13 cellular contexts compared by ENCODE assay signal in the genomic region with DNA sequence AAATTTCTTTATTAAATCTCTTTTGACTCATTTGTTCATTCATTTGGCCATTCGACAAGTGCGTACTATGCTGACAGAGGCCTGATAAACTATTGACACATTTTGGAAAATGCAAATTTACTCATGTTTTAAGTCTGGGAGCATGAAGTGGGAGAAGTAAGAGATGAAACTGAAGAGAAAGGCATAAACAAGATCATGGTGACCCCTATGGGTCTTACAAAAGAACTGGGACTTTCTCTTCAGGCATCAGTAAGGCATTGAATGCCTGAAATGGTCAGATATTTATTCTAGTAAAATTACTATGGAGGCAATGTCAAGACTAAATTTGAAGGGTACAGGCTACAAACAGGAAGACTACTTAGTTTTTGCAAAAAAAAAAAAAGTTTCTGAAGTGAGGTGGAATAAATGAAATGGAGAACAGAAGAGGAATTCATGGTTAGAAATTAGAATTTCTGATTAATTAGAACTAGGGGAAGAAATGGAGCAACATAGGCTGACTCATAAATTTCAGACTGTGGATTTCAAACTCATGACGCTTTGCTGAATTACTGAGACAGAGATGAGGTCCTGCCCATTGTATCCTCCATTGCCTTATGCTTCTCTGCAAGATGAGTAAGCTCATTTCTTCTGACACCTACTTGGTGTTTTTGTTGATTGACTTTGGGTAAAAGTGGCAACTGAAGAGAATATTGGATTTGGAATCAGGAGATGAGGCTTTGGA. TPM values are rescaled to one million over a fixed set of nuclear protein-coding genes. Genes with fewer than 3 reads are reported as not detected.
DNase-seq lines count a peak whose midpoint lies in the region; ATAC-seq, FAIRE-seq and TF ChIP-seq lines count a peak whose summit lies in the region.
"Had no signal": no experiment of that assay in that cellular context is flagged by ENCODE, and none has a peak within 500 bp of the region (broad histone marks: within the 10 kb centered on the region; RNA-seq: fewer than 3 reads in every experiment).

No MANE protein-coding gene starts in this region.

- H3K27me3 ChIP-seq in AG04450 (ENCODE audit: control insufficient read depth, insufficient read depth, low read length) = no peaks in the 10 kb centered on the region
- no peaks in the 10 kb centered on the region for H3K27me3 ChIP-seq in keratinocyte (ENCODE audit: control insufficient read depth, extremely low read depth, insufficient read depth, low read length)

- no peaks in the 10 kb centered on the region for H3K79me2 ChIP-seq in keratinocyte (ENCODE audit: control insufficient read depth, insufficient read depth, low read length)

- dilution Hi-C loops in keratinocyte (cut with MboI; ENCODE audit: extremely low pct_ligation_motif_present, low sequenced_read_pairs) = no loop called here

- H3K4me1 ChIP-seq in HEK293 (ENCODE audit: control insufficient read depth, insufficient read depth, low read length) (no peaks in the 10 kb centered on the region), keratinocyte (ENCODE audit: control insufficient read depth, extremely low read depth, insufficient read depth, low read length) (peaks cover 3% of the 10 kb centered on the region)

- CTCF ChIA-PET in AG04450 (lab: Charles Lee) (interaction anchor here (1.7 kb wide), 2 partner anchors 98 to 103 kb away, joined by 3 to 8 read pairs; no protein-coding TSS in a partner anchor), HEK293 (lab: Yijun Ruan, JAX) (interaction anchor here (0.6 to 2.2 kb wide), 5 partner anchors 49 to 965 kb away, joined by 3 to 6 read pairs (median 4); no protein-coding TSS in a partner anchor)

- H3K9me1 ChIP-seq in keratinocyte (ENCODE audit: control insufficient read depth, extremely low read depth, insufficient read depth, low read length) = no peaks in the 10 kb centered on the region

- no peak overlapping the region for H3K4me2 ChIP-seq in keratinocyte (ENCODE audit: control insufficient read depth, extremely low read depth, insufficient read depth, low read depth, low read length)

- H2AFZ ChIP-seq in keratinocyte (ENCODE audit: control insufficient read depth, low read length) = no peak overlapping the region

- POLR2A ChIA-PET in AG04450 (lab: Yijun Ruan, JAX) = no interaction called here
- POLR2A ChIA-PET in HEK293 (lab: Yijun Ruan, JAX) = no interaction called here

- H4K20me1 ChIP-seq in keratinocyte (ENCODE audit: control insufficient read depth, extremely low read depth, insufficient read depth, low read length) = no peaks in the 10 kb centered on the region

- H3K27ac ChIP-seq in AG04450 (ENCODE audit: low read depth, low read length) = no peak overlapping the region
- no peak overlapping the region for H3K27ac ChIP-seq in HEK293 (ENCODE audit: extremely low read depth, low read depth, low read length)
- no peak overlapping the region for H3K27ac ChIP-seq in keratinocyte (ENCODE audit: control insufficient read depth, insufficient read depth, low read length)

- no peak overlapping the region for H3K9ac ChIP-seq in keratinocyte (ENCODE audit: control insufficient read depth, extremely low read depth, insufficient read depth, low read length)

- no peak overlapping the region for H3K4me3 ChIP-seq in AG04450 (ENCODE audit: low read depth, low read length)
- no peak overlapping the region for H3K4me3 ChIP-seq in HEK293 (ENCODE audit: low read depth, low read length)
- no peak overlapping the region for H3K4me3 ChIP-seq in keratinocyte (ENCODE audit: control insufficient read depth in 2 of 3, extremely low read depth in 1 of 3, insufficient read depth in 2 of 3, low read depth in 1 of 3, low read length in 3 of 3)

- TF ChIP-seq CTCF in AG04450 (IDR thresholded peaks at IDR 0.05; ENCODE audit: low read depth, low read length) (peak; percentile 29), HEK293 (tag by site-specific recombination; IDR thresholded peaks at IDR 0.05) (peak; percentile 20; the same call in 1 of the 2 replicates), keratinocyte (optimal IDR thresholded peaks at IDR 0.05 in 1 of 3, IDR thresholded peaks at IDR 0.05 in 1 of 3, conservative IDR thresholded peaks at IDR 0.05 in 1 of 3; ENCODE audit: extremely low read depth in 1 of 3, insufficient read depth in 2 of 3, low read length in 3 of 3) (no peak)

- H3K36me3 ChIP-seq in HEK293 (ENCODE audit: control insufficient read depth in 2 of 2, insufficient read depth in 1 of 2, low read length in 2 of 2) (no peaks in the 10 kb centered on the region), keratinocyte (ENCODE audit: control insufficient read depth in 2 of 2, extremely low read depth in 1 of 2, insufficient read depth in 2 of 2, low read length in 2 of 2) (no peaks in the 10 kb centered on the region)

- H3K9me3 ChIP-seq in AG04450 (ENCODE audit: control insufficient read depth, insufficient read depth, low read length) (no peaks in the 10 kb centered on the region), HEK293 (ENCODE audit: control insufficient read depth, insufficient read depth, low read depth, low read length) (no peaks in the 10 kb centered on the region), keratinocyte (ENCODE audit: control insufficient read depth, low read depth, low read length) (no peaks in the 10 kb centered on the region)

- DNase-seq in AG04450 (ENCODE audit: low read depth, low spot score) (no peak), amniotic epithelial cell (ENCODE audit: low read depth) (peak; percentile 30), keratinocyte (ENCODE audit: low read depth, low spot score) (no peak), NCI-H1105 treated with DMSO at 0.1 percent for 48 hours (lab: John Stamatoyannopoulos, UW) (no peak), NCI-H1105 (lab: John Stamatoyannopoulos, UW) (no peak), C1 segment of cervical spinal cord (lab: John Stamatoyannopoulos, UW) (no peak)
- DNase-seq: left ventricle myocardium superior, NCI-H2227 treated with DMSO at 0.1 percent for 48 hours, right cardiac atrium, SW 1271, trophoblast cell had no signal

- FAIRE-seq in keratinocyte (lab: Jason Lieb, UNC) = peak; percentile 71

- no peak for ATAC-seq in HG02973 (IDR thresholded peaks at IDR 0.05; ENCODE audit: unreplicated experiment)
- ATAC-seq: left ventricle myocardium superior, right cardiac atrium had no signal

TF ChIP-seq in HEK293, 187 proteins besides CTCF, POLR2A, EP300 and RAD21 (continues in another document):
- TF ChIP-seq ZNF473 (tag by site-specific recombination; IDR thresholded peaks at IDR 0.05) (no peak), ZNF785 (tag by site-specific recombination; IDR thresholded peaks at IDR 0.05) (no peak)
- TF ChIP-seq, protein P1, sequence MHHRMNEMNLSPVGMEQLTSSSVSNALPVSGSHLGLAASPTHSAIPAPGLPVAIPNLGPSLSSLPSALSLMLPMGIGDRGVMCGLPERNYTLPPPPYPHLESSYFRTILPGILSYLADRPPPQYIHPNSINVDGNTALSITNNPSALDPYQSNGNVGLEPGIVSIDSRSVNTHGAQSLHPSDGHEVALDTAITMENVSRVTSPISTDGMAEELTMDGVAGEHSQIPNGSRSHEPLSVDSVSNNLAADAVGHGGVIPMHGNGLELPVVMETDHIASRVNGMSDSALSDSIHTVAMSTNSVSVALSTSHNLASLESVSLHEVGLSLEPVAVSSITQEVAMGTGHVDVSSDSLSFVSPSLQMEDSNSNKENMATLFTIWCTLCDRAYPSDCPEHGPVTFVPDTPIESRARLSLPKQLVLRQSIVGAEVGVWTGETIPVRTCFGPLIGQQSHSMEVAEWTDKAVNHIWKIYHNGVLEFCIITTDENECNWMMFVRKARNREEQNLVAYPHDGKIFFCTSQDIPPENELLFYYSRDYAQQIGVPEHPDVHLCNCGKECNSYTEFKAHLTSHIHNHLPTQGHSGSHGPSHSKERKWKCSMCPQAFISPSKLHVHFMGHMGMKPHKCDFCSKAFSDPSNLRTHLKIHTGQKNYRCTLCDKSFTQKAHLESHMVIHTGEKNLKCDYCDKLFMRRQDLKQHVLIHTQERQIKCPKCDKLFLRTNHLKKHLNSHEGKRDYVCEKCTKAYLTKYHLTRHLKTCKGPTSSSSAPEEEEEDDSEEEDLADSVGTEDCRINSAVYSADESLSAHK (tag by site-specific recombination; IDR thresholded peaks at IDR 0.05) = no peak

RNA-seq across cellular contexts. Expression of a gene that starts 32.7 kb away (rescaled TPM):
- polyA plus RNA-seq in AG04450 (2011; rRNA removed) = 0.77 and 0.86 TPM in 2 replicates
- polyA minus RNA-seq in AG04450 (2011; rRNA and poly(A)+ RNA removed) = 0.28 and 0.39 TPM in 2 replicates
- 18.4 to 41.1 TPM (median 32.1 TPM) in 3 replicates for polyA plus RNA-seq in keratinocyte
- polyA plus RNA-seq in keratinocyte (2011; ENCODE audit: low read depth) = 27.0 TPM
- 27.3 and 29.6 TPM in 2 replicates for polyA plus RNA-seq in keratinocyte (2011; cell fraction: cytosol; rRNA removed)
- 16.4 and 21.3 TPM in 2 replicates for polyA plus RNA-seq in keratinocyte (2011; cell fraction: nucleus; rRNA removed)
- 11.3 and 13.0 TPM in 2 replicates for polyA plus RNA-seq in keratinocyte (2012; ENCODE audit: low replicate concordance)
- 16.4 to 29.2 TPM (median 19.6 TPM) in 3 replicates for polyA minus RNA-seq in keratinocyte
- 7.3 TPM for polyA minus RNA-seq in keratinocyte (2011; cell fraction: cytosol; rRNA and poly(A)+ RNA removed)
- polyA minus RNA-seq in keratinocyte (2011; cell fraction: nucleus; rRNA and poly(A)+ RNA removed) = 5.1 and 12.9 TPM in 2 replicates

RNA-seq across cellular contexts. Expression of a gene that starts 55.0 kb away (rescaled TPM):
- polyA plus RNA-seq in AG04450 (2011; rRNA removed) = not detected in 2 replicates
- polyA minus RNA-seq in AG04450 (2011; rRNA and poly(A)+ RNA removed) = not detected in 2 replicates
- polyA plus RNA-seq in keratinocyte = 0.01 to 0.12 TPM (median 0.12 TPM) in 3 replicates
- polyA plus RNA-seq in keratinocyte (2011; ENCODE audit: low read depth) = 0.27 TPM
- polyA plus RNA-seq in keratinocyte (2011; cell fraction: cytosol; rRNA removed) = not detected in 2 replicates
- polyA plus RNA-seq in keratinocyte (2011; cell fraction: nucleus; rRNA removed) = 0.23 and 0.34 TPM in 2 replicates
- polyA plus RNA-seq in keratinocyte (2012; ENCODE audit: low replicate concordance) = 0.14 TPM in 1 of 2 replicates, not detected in the other
- 0.03 TPM in 1 of 3 replicates, not detected in the others for polyA minus RNA-seq in keratinocyte
- not detected for polyA minus RNA-seq in keratinocyte (2011; cell fraction: cytosol; rRNA and poly(A)+ RNA removed)
- polyA minus RNA-seq in keratinocyte (2011; cell fraction: nucleus; rRNA and poly(A)+ RNA removed) = 0.31 TPM in 1 of 2 replicates, not detected in the other

Comparison
In these comparisons a context has a peak if more than half of its experiments do, and no peak if none do; other contexts are left out.
1. CTCF ChIP-seq: peak in AG04450 (single experiment) and HEK293 (single experiment); none in keratinocyte (0 of 3).